In genomic region chr4:172979332-172979731, GRCh38 we compare ENCODE assay signal across 19 cellular contexts.
"Had no signal": no experiment of that assay in that cellular context is flagged by ENCODE, and none has a peak within 500 bp of the region (broad histone marks: within the 10 kb centered on the region; RNA-seq: fewer than 3 reads in every experiment).

No MANE protein-coding gene starts in this region.

- DNase-seq: KBM-7, MV-4-11, NCI-H1048, NCI-H1417, NCI-H1436 treated with DMSO at 0.1 percent for 48 hours, NCI-H1694, NCI-H187 treated with DMSO at 0.1 percent for 48 hours, NCI-H2227 treated with DMSO at 0.1 percent for 48 hours, NCI-H524, NCI-H526 treated with DMSO at 0.1 percent for 48 hours, NCI-H748 treated with DMSO at 0.1 percent for 48 hours, Right ventricle myocardium superior, RPMI8226, SIG-M5 had no signal

- H3K4me3 ChIP-seq: SJSA1, SK-N-MC had no signal

- H3K27ac ChIP-seq: HL-60, SJSA1, SK-N-MC had no signal

- H3K36me3 ChIP-seq: SJSA1 had no signal

- H3K9me3 ChIP-seq: SJSA1 had no signal

- FAIRE-seq: HTR-8/SVneo, RCC 7860 had no signal
